In genomic region chr3:11661827-11662226, GRCh38 we compare ENCODE assay signal across 12 cellular contexts. TPM values are rescaled to one million over a fixed set of nuclear protein-coding genes. Genes with fewer than 3 reads are reported as not detected.
DNase-seq lines count a peak whose midpoint lies in the region; ATAC-seq and TF ChIP-seq lines count a peak whose summit lies in the region.
"Had no signal": no experiment of that assay in that cellular context is flagged by ENCODE, and none has a peak within 500 bp of the region (broad histone marks: within the 10 kb centered on the region; RNA-seq: fewer than 3 reads in every experiment).

No MANE protein-coding gene starts in this region.

- intact Hi-C loops in transverse colon (cut with DNase I; ENCODE audit: low total_unique reads): loop anchor here (1.0 kb wide), 1 partner anchor 21 kb away; no protein-coding TSS in a partner anchor

- ATAC-seq in GM19467 (IDR thresholded peaks at IDR 0.05; ENCODE audit: unreplicated experiment): no peak
- no peak for ATAC-seq in HG02610 (IDR thresholded peaks at IDR 0.05; ENCODE audit: unreplicated experiment)

- TF ChIP-seq EP300 in transverse colon (IDR thresholded peaks at IDR 0.05; ENCODE audit: low read depth): no peak

- in situ Hi-C loops in transverse colon (cut with MboI; ENCODE audit: low pct_ligation_motif_present in 1 of 4, low pct_unique_long_range_greater_than_20kb in 1 of 4, low sequenced_read_pairs in 3 of 4): loop anchor here in 2 of 4 donors (25.0 kb wide), 2 partner anchors 150 to 425 kb away; no protein-coding TSS in a partner anchor

- H3K27ac ChIP-seq in coronary artery (peak overlapping the region; percentile 21 to 54), transverse colon (no peak overlapping the region)
- H3K27ac ChIP-seq: PC-9 had no signal

- TF ChIP-seq CTCF in HFF-Myc (IDR thresholded peaks at IDR 0.05; ENCODE audit: low read depth, low read length, missing control alignments) (no peak), coronary artery (IDR thresholded peaks at IDR 0.05) (no peak), transverse colon (IDR thresholded peaks at IDR 0.05) (no peak)

- no peak overlapping the region for H3K4me3 ChIP-seq in HFF-Myc (replicated peaks; ENCODE audit: low read depth, low read length)
- no peak overlapping the region for H3K4me3 ChIP-seq in coronary artery
- H3K4me3 ChIP-seq in transverse colon: no peak overlapping the region
- H3K4me3 ChIP-seq: PC-9 had no signal

- H3K4me1 ChIP-seq in transverse colon: peaks cover 3 to 56% (median 23%) of the 10 kb centered on the region in 4 donors

- H3K36me3 ChIP-seq in transverse colon: no peaks in the 10 kb centered on the region

- WGBS in transverse colon (ENCODE audit: low coverage in 1 of 2), 2 donors: 66% methylated on average over 5 of the region's 5 CpGs

- TF ChIP-seq POLR2A in transverse colon (IDR thresholded peaks at IDR 0.05): no peak

- DNase-seq in HFF-Myc (ENCODE audit: extremely low read depth, low read depth) (peak; percentile 68), RKO (ENCODE audit: low spot score) (peak; percentile 25), coronary artery (ENCODE audit: low spot score) (peak; percentile 74), renal cortical epithelial cell (ENCODE audit: low read depth) (peak; percentile 61), OCI-M2 (lab: John Stamatoyannopoulos, UW; ENCODE audit: unreplicated experiment) (no peak), transverse colon (no peak)
- DNase-seq: DND-41, left cardiac atrium, NCI-H1694, PC-9 had no signal

- H3K27me3 ChIP-seq in transverse colon: no peaks in the 10 kb centered on the region

- no peaks in the 10 kb centered on the region for H3K9me3 ChIP-seq in transverse colon

RNA-seq across cellular contexts. Expression of gene VGLL4, which starts 18.1 kb away (rescaled TPM):
- total RNA-seq in renal cortical epithelial cell (51.2 and 67.7 TPM in 2 replicates), transverse colon (100 to 1,000 TPM in 1 of 4 donors, 10 to 100 TPM in 3; 67.3 to 175 (median 95.0) TPM)

Comparison
In these comparisons a context has a peak if more than half of its experiments do, and no peak if none do; other contexts are left out.
1. DNase-seq: peak in HFF-Myc (single experiment), RKO (single experiment), coronary artery (single experiment) and renal cortical epithelial cell (single experiment); none in OCI-M2 (single experiment) and transverse colon (single experiment).
2. H3K27ac ChIP-seq: peak in coronary artery (2 of 2); none in transverse colon (0 of 4).